In the genomic region with DNA sequence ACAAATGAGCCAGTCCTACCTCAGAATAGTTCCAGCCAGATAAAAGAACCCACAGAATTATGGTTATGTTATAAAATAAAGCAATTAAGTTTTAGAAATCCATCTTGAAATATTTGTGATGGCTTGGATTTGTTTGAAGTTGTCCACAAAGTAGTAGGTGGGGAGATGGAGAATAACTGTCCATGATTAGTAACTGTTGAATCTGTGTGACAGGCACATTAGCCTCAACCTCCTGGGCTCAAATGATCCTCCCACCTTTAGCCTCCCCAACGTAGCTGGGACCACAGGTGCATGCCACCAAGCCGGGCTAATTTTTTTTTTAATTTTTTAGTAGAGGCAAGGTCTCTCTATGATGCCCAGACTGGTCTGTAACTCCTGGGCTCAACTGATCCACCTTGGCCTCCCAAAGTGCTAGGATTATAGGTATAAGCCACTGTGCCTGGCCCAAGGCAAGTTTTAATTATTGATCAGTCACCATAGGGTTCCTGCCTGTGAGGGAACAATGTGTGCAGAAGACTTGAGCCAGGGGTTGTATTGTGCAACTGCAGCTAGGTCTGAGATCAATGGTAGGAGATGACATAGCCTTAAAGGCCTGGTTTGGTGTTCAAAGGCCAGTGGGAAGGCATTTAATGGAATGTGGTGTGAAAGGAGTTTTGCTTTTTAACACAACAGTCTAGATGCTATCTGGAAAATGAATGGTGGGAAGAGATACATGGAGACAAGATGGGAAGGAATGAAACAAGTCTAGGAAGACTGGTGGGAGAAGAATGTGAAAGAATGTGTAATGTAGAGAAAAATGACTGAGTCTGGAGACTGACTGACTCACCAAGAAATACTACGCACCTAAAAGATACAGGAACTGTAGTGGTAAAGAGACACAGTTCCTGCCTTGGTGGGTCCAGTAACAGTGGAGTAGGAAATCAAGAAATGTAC, we compare ENCODE assay signal across 1 cellular context.
A peak's percentile ranks its signal among the peaks of the same experiment; 100 is the strongest.
TF ChIP-seq lines count a peak whose summit lies in the region.

No MANE protein-coding gene starts in this region.

TF ChIP-seq in IMR-90, 13 proteins besides CTCF, POLR2A, EP300 and RAD21:
- TF ChIP-seq CEBPB (IDR thresholded peaks at IDR 0.05; ENCODE audit: low read depth, low read length) (peak; percentile 94), MAFK (IDR thresholded peaks at IDR 0.05; ENCODE audit: low read depth, low read length) (no peak)
TF ChIP-seq in IMR-90: peak in this region for 1.
